ENCODE assay signal across 8 cellular contexts in genomic region chr14:75399819-75400678, GRCh38. TPM values are rescaled to one million over a fixed set of nuclear protein-coding genes. Genes with fewer than 3 reads are reported as not detected.
A peak's percentile ranks its signal among the peaks of the same experiment; 100 is the strongest.
DNase-seq lines count a peak whose midpoint lies in the region; ATAC-seq and TF ChIP-seq lines count a peak whose summit lies in the region.

No MANE protein-coding gene starts in this region.

- DNase-seq in EL, result peak; percentile 52
- peak; percentile 100 for DNase-seq in NCI-H2107 (lab: John Stamatoyannopoulos, UW)
- DNase-seq in left lung, result peak; percentile 89 to 91
- DNase-seq in tibial nerve (ENCODE audit: low spot score in 2 of 2), result peak; percentile 65 to 78
- no peak for DNase-seq in stimulated activated naive CD4-positive, alpha-beta T cell treated with Interleukin-2 at 50 U/mL for 16 hours (lab: John Stamatoyannopoulos, UW)

- H3K9me3 ChIP-seq in left lung (no peaks in the 10 kb centered on the region), tibial nerve (peaks cover 0 to 8% (median 0%) of the 10 kb centered on the region in 4 donors)

- peaks cover 5% of the 10 kb centered on the region for H3K27me3 Mint-ChIP-seq in brain

- intact Hi-C loops in left lung (cut with DNase I), result no loop called here

- H3K4me1 ChIP-seq in left lung (peaks cover 15 to 25% of the 10 kb centered on the region in 2 donors), tibial nerve (peaks cover 0 to 26% (median 16%) of the 10 kb centered on the region in 4 donors)

- H3K4me3 Mint-ChIP-seq in brain, result peak overlapping the region in 2 of 5 experiments; percentile 33 to 44

- TF ChIP-seq CTCF in brain (conservative IDR thresholded peaks at IDR 0.05) (no peak), left lung (IDR thresholded peaks at IDR 0.05) (no peak), tibial nerve (IDR thresholded peaks at IDR 0.05) (no peak)

- H3K36me3 Mint-ChIP-seq in brain, result no peaks in the 10 kb centered on the region

- peak overlapping the region; percentile 61 to 70 for H3K27ac ChIP-seq in left lung
- H3K27ac ChIP-seq in tibial nerve, result peak overlapping the region; percentile 39 to 76 (median 46)

- peak; percentile 88 for ATAC-seq in left lung
- no peak for ATAC-seq in HG03354 (IDR thresholded peaks at IDR 0.05; ENCODE audit: poor library complexity, severe bottlenecking, unreplicated experiment)
- no peak for ATAC-seq in GM19467 (IDR thresholded peaks at IDR 0.05; ENCODE audit: unreplicated experiment)

- H3K4me1 Mint-ChIP-seq in brain, result peaks cover 32% of the 10 kb centered on the region

- TF ChIP-seq POLR2A in tibial nerve (IDR thresholded peaks at IDR 0.05), result no peak

- H3K4me3 ChIP-seq in left lung (no peak overlapping the region), tibial nerve (no peak overlapping the region)

- no peaks in the 10 kb centered on the region for H3K36me3 ChIP-seq in left lung
- H3K36me3 ChIP-seq in tibial nerve, result no peaks in the 10 kb centered on the region

- 25 to 43% methylated on average over 8 of the region's 8 CpGs for WGBS in tibial nerve, 2 donors

- H3K9me3 Mint-ChIP-seq in brain, result peaks cover 3 to 11% (median 8%) of the 10 kb centered on the region in 5 experiments

- H3K27ac Mint-ChIP-seq in brain, result peak overlapping the region; percentile 41 to 92 (median 85)

- peak in 1 of 2 donors; percentile 84 for TF ChIP-seq EP300 in tibial nerve (IDR thresholded peaks at IDR 0.05)

- H3K27me3 ChIP-seq in left lung (no peaks in the 10 kb centered on the region), tibial nerve (no peaks in the 10 kb centered on the region)

RNA-seq across cellular contexts. Expression of gene JDP2, which starts 27.8 kb away (rescaled TPM):
- polyA plus RNA-seq in brain (ENCODE audit: insufficient read depth, low read depth, low replicate concordance), result 12.2 TPM
- total RNA-seq in left lung (10 to 100 TPM; 56.8 to 57.6 TPM), tibial nerve (100 to 1,000 TPM in 2 of 4 donors, 10 to 100 TPM in 2; 82.3 to 147 (median 106) TPM)
